1 cellular context compared by ENCODE assay signal in genomic region chr14:60931206-60931605, GRCh38.
TF ChIP-seq lines count a peak whose summit lies in the region.

No MANE protein-coding gene starts in this region.

TF ChIP-seq in SK-N-SH treated with all-trans-retinoic acid at 6 μM for 48 hours, 23 proteins besides CTCF, POLR2A, EP300 and RAD21 (continued from another document):
- no peak for TF ChIP-seq TSHZ2 (CRISPR knock-in tag; IDR thresholded peaks at IDR 0.05)
